Comparison of ENCODE assay signal across 17 cellular contexts in genomic region chr13:47875206-47875605, GRCh38.
"Had no signal": no experiment of that assay in that cellular context is flagged by ENCODE, and none has a peak within 500 bp of the region (broad histone marks: within the 10 kb centered on the region; RNA-seq: fewer than 3 reads in every experiment).

No MANE protein-coding gene starts in this region.

- H3K9me3 ChIP-seq: ascending aorta, uterus had no signal

- DNase-seq: activated CD4-positive, alpha-beta T cell treated with anti-CD3 and anti-CD28 coated beads for 1 hour; activated CD4-positive, alpha-beta T cell treated with anti-CD3 and anti-CD28 coated beads, Interleukin-2, amount 50 U/mL, for 4 hours; activated naive CD4-positive, alpha-beta T cell treated with Interleukin-2 at 50 U/mL for 16 hours; activated naive CD8-positive, alpha-beta T cell treated with anti-CD3 and anti-CD28 coated beads, Interleukin-2, amount 50 U/mL, for 24 hours; activated T-cell treated with anti-CD3 and anti-CD28 coated beads for 4 hours; dermis blood vessel endothelial cell; heart left ventricle; immature natural killer cell; mesendoderm; natural killer cell; retina; stimulated activated CD4-positive, alpha-beta T cell treated with anti-CD3 and anti-CD28 coated beads, Interleukin-2, amount 100 ng/mL, for 48 hours; tibial artery; uterus had no signal

- H3K27me3 ChIP-seq: ascending aorta, heart left ventricle, tibial artery, uterus had no signal

- ATAC-seq: activated naive CD8-positive, alpha-beta T cell treated with anti-CD3 and anti-CD28 coated beads, Interleukin-2, amount 50 U/mL, for 24 hours; heart left ventricle; natural killer cell; stimulated activated memory B cell treated with anti-CD40 and anti-IgM and Interleukin-4, amounts not matched to agents 10 μg/mL and 1 μg/mL and 100 μg/mL, for 72 hours had no signal

- H3K4me3 ChIP-seq: ascending aorta, heart left ventricle, tibial artery, uterus had no signal

- H3K4me1 ChIP-seq: ascending aorta, heart left ventricle, tibial artery, uterus had no signal

- H3K27ac ChIP-seq: ascending aorta, epithelial cell of prostate, heart left ventricle, tibial artery, uterus had no signal

- H3K36me3 ChIP-seq: ascending aorta, heart left ventricle, tibial artery, uterus had no signal
